In the genomic region with DNA sequence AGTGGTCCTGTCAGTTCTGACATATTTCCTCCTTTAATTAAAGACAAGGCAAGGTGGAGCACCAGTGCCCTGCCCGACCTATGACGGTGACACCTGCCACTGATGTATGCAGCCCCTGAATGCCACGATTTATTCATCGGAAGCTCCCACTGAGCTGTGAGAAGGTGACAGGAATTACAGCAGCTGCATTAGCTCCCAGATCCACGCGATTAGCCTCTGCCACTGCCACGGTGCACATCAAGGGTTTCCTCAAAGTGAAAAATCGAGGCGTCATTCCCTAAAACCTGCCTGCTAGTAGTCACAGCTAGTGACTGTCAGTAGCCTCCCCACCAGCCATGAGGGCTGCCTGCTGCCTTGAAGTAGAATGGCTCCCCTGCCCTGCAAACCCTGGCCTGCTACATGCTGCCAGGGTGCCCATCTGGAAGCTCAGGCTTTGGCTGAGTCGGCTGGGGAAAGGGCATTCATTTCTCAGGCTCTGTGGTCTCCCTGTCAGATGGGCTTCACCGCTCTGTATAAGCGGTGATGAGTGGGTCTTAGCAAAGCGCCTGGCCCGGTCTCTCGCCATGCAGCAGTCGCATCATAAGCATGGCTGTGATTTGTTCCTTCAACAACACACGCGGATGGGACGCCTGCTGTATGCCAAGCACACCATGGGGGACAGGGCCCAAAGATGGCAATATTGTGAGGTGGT, we compare ENCODE assay signal across 27 cellular contexts. TPM values are rescaled to one million over a fixed set of nuclear protein-coding genes. Genes with fewer than 3 reads are reported as not detected.
"Had no signal": no experiment of that assay in that cellular context is flagged by ENCODE, and none has a peak within 500 bp of the region (broad histone marks: within the 10 kb centered on the region; RNA-seq: fewer than 3 reads in every experiment).

No MANE protein-coding gene starts in this region.

- H3K4me2 ChIP-seq: smooth muscle cell had no signal

- DNase-seq: central memory CD4-positive, alpha-beta T cell; colonic mucosa; effector CD8-positive, alpha-beta T cell; erythroblast; kidney; mesenchymal stem cell; midbrain; occipital lobe; stimulated activated CD4-positive, alpha-beta T cell treated with anti-CD3 and anti-CD28 coated beads, Interleukin-12 subunit alpha, Interleukin-12 subunit beta, amount 100 ng/mL, for 4 hours; stimulated activated CD4-positive, alpha-beta T cell treated with anti-CD3 and anti-CD28 coated beads, Interleukin-1b, Interleukin-23, amount 100 ng/mL, for 48 hours; stimulated activated CD4-positive, alpha-beta T cell treated with anti-CD3 and anti-CD28 coated beads, Interleukin-4, amount 100 ng/mL, for 1 hour; stimulated activated CD8-positive, alpha-beta memory T cell treated with anti-CD3 and anti-CD28 coated beads, Interleukin-4, amount 100 ng/mL, for 48 hours; substantia nigra; testis; tibial artery had no signal

- H3K79me2 ChIP-seq: parathyroid adenoma had no signal

- H3K4me3 Mint-ChIP-seq: dendritic cell treated with granulocyte-macrophage colony-stimulating factor and Interleukin-4, amounts not matched to agents 40 ng/mL and 50 ng/mL, for 4 days; type B pancreatic cell had no signal

- H3K9me3 Mint-ChIP-seq: dendritic cell treated with granulocyte-macrophage colony-stimulating factor and Interleukin-4, amounts not matched to agents 40 ng/mL and 50 ng/mL, for 4 days; naive thymus-derived CD4-positive, alpha-beta T cell; type B pancreatic cell had no signal

- H3K27me3 ChIP-seq: colonic mucosa, testis had no signal

- ATAC-seq: left lung, sciatic nerve had no signal

- FAIRE-seq: endometrium, frontal cortex, kidney had no signal

- H3K9ac ChIP-seq: parathyroid adenoma had no signal

- H3K36me3 ChIP-seq: colonic mucosa, left lung, prostate gland, right atrium auricular region, tibial artery had no signal

- H3K27ac Mint-ChIP-seq: dendritic cell treated with granulocyte-macrophage colony-stimulating factor and Interleukin-4, amounts not matched to agents 40 ng/mL and 50 ng/mL, for 4 days; type B pancreatic cell had no signal

- H3K27ac ChIP-seq: colonic mucosa, left lung, parathyroid adenoma, prostate gland, right atrium auricular region, testis, tibial artery had no signal

- H3K36me3 Mint-ChIP-seq: naive thymus-derived CD4-positive, alpha-beta T cell; type B pancreatic cell had no signal

- H3K4me3 ChIP-seq: colonic mucosa, left lung, prostate gland, right atrium auricular region, smooth muscle cell, testis, tibial artery had no signal

- H3K4me1 ChIP-seq: colonic mucosa, left lung, parathyroid adenoma, prostate gland, right atrium auricular region, testis, tibial artery had no signal

- H3K9me3 ChIP-seq: colonic mucosa, left lung, prostate gland, right atrium auricular region, testis, tibial artery had no signal

- H2AFZ ChIP-seq: parathyroid adenoma had no signal

RNA-seq across cellular contexts. Expression of a gene that starts 8.2 kb away (rescaled TPM):
- total RNA-seq: fibroblast of villous mesenchyme had no signal
